ENCODE assay signal across 9 cellular contexts in the genomic region with DNA sequence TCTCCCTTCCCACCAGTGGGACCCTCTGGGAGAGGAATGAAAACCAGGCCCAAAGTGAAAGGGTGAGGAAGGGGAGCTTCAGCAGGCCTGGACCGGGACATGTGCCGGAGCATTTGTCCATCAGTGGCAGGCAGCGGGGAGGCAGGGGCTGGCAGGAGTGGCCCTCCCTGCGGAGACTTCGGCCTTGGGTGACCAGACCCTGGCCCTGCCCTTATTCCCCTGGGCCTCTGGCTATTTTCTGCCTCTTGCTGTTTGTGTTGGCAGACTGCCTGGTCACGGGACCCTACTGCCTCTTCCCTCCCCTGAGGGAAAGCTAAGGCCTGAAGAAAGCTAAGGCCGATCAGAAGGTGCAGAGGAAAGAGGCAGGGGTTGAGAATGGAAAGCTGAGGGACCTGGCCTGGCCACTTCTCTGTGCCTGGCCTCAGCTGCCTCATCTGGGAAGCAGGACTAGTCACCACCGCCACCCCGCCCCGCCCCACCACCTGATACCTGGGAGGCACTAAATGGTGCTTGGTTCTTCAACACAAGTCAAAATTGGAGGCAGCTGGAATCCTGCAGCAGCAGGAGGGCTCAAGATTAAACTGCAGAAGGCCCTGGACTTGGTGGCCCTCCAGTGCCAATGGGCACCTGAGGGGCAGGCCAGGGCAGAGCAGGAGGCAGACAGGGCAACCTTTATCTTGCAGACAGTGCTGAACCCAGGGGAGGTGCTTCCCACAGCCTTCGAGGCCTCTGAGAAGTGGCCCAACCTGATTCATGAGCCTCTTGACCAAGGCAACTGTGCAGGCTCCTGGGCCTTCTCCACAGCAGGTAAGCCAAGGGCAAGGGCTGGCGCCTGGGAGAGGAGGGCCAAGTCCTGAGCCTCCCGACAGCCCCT. TPM values are rescaled to one million over a fixed set of nuclear protein-coding genes. Genes with fewer than 3 reads are reported as not detected.
DNase-seq lines count a peak whose midpoint lies in the region; ATAC-seq and TF ChIP-seq lines count a peak whose summit lies in the region.
"Had no signal": no experiment of that assay in that cellular context is flagged by ENCODE, and none has a peak within 500 bp of the region (broad histone marks: within the 10 kb centered on the region; RNA-seq: fewer than 3 reads in every experiment).

No MANE protein-coding gene starts in this region.

- peak; percentile 33 to 65 (median 52) for ATAC-seq in right lobe of liver
- no peak for ATAC-seq in HG02763 (IDR thresholded peaks at IDR 0.05; ENCODE audit: unreplicated experiment)

- TF ChIP-seq POLR2A in right lobe of liver (IDR thresholded peaks at IDR 0.05): no peak

- TF ChIP-seq CTCF in right lobe of liver (IDR thresholded peaks at IDR 0.05): no peak

- H3K4me1 ChIP-seq in right lobe of liver: peaks cover 0 to 6% (median 0%) of the 10 kb centered on the region in 4 donors
- no peaks in the 10 kb centered on the region for H3K4me1 ChIP-seq in CD8-positive, alpha-beta memory T cell (ENCODE audit: insufficient read depth, low read length)

- H3K27me3 Mint-ChIP-seq in CD8-positive, alpha-beta memory T cell: peaks cover 8 to 10% of the 10 kb centered on the region in 2 donors

- H3K27ac Mint-ChIP-seq in CD8-positive, alpha-beta memory T cell: no peak overlapping the region
- H3K27ac Mint-ChIP-seq: progenitor cell of endocrine pancreas had no signal

- CTCF ChIA-PET in CD8-positive, alpha-beta memory T cell (lab: Charles Lee): no interaction called here

- intact Hi-C loops in right lobe of liver (cut with DNase I): no loop called here

- WGBS in right lobe of liver (ENCODE audit: insufficient coverage, low coverage, low lambda C conversion rate, missing lambda C conversion rate): 58% methylated on average over 4 of the region's 13 CpGs

- H3K36me3 Mint-ChIP-seq in CD8-positive, alpha-beta memory T cell: no peaks in the 10 kb centered on the region

- H3K4me3 ChIP-seq in right lobe of liver: no peak overlapping the region
- H3K4me3 ChIP-seq in CD8-positive, alpha-beta memory T cell (ENCODE audit: low read length): no peak overlapping the region

- H3K36me3 ChIP-seq in right lobe of liver: no peaks in the 10 kb centered on the region
- H3K36me3 ChIP-seq in CD8-positive, alpha-beta memory T cell (ENCODE audit: insufficient read depth, low read length): no peaks in the 10 kb centered on the region

- H3K4me3 Mint-ChIP-seq in CD8-positive, alpha-beta memory T cell: no peak overlapping the region

- peaks cover 0 to 5% of the 10 kb centered on the region in 2 donors for H3K27me3 ChIP-seq in right lobe of liver
- H3K27me3 ChIP-seq in CD8-positive, alpha-beta memory T cell (ENCODE audit: insufficient read depth, low read length, poor library complexity, severe bottlenecking): no peaks in the 10 kb centered on the region

- H3K9me3 Mint-ChIP-seq in CD8-positive, alpha-beta memory T cell: no peaks in the 10 kb centered on the region

- H3K9me3 ChIP-seq in right lobe of liver: no peaks in the 10 kb centered on the region
- no peaks in the 10 kb centered on the region for H3K9me3 ChIP-seq in CD8-positive, alpha-beta memory T cell (ENCODE audit: low read length)

- H3K27ac ChIP-seq in cingulate gyrus (ENCODE audit: low read depth, low read length) (peak overlapping the region; percentile 29), right lobe of liver (peak overlapping the region in 2 of 3 donors; percentile 43 to 47)
- H3K27ac ChIP-seq in CD8-positive, alpha-beta memory T cell (ENCODE audit: low read depth, low read length): no peak overlapping the region

- peaks cover 0 to 1% (median 0%) of the 10 kb centered on the region in 3 donors for H3K4me1 Mint-ChIP-seq in CD8-positive, alpha-beta memory T cell

- POLR2A ChIA-PET in CD8-positive, alpha-beta memory T cell (lab: Charles Lee): no interaction called here

- DNase-seq in NCI-H1417 (lab: John Stamatoyannopoulos, UW): peak in 2 of 3 experiments; percentile 10 to 63
- DNase-seq in NCI-H1417 treated with DMSO at 0.1 percent for 48 hours (lab: John Stamatoyannopoulos, UW): no peak
- DNase-seq in right lobe of liver: peak; percentile 70 to 81 (median 79)
- DNase-seq in ureter (ENCODE audit: low spot score): peak; percentile 88
- no peak for DNase-seq in CD8-positive, alpha-beta memory T cell
- DNase-seq in SKM-1 treated with dmso at 0.1 percent for 144 hours (lab: John Stamatoyannopoulos, UW; ENCODE audit: unreplicated experiment): no peak

RNA-seq across cellular contexts. Expression of gene TINAGL1, which starts 7.9 kb away (rescaled TPM):
- 10 to 100 TPM; 10.1 to 40.4 (median 30.2) TPM for total RNA-seq in right lobe of liver
- 218 TPM for total RNA-seq in ureter
- total RNA-seq in CD8-positive, alpha-beta memory T cell: not detected
- polyA plus RNA-seq in CD8-positive, alpha-beta memory T cell: not detected

RNA-seq across cellular contexts. Expression of gene HCRTR1, which starts 33.3 kb away (rescaled TPM):
- not detected for total RNA-seq in right lobe of liver
- not detected for total RNA-seq in ureter
- not detected for total RNA-seq in CD8-positive, alpha-beta memory T cell
- polyA plus RNA-seq in CD8-positive, alpha-beta memory T cell: not detected
- total RNA-seq: progenitor cell of endocrine pancreas had no signal

Comparison
In these comparisons a context has a peak if more than half of its experiments do, and no peak if none do; other contexts are left out.
1. DNase-seq: peak in NCI-H1417 (2 of 3), right lobe of liver (3 of 3) and ureter (single experiment); none in NCI-H1417 treated with DMSO at 0.1 percent for 48 hours (single experiment), CD8-positive, alpha-beta memory T cell (0 of 5) and SKM-1 treated with dmso at 0.1 percent for 144 hours (single experiment).
2. RNA of gene TINAGL1, which starts 7.9 kb away (total RNA-seq): 218 TPM in ureter (single experiment) and 10.1 to 40.4 TPM in right lobe of liver; not detected in CD8-positive, alpha-beta memory T cell; every median in the first group is over 10 times any median in the second.